Comparison of ENCODE assay signal across 10 cellular contexts in the genomic region with DNA sequence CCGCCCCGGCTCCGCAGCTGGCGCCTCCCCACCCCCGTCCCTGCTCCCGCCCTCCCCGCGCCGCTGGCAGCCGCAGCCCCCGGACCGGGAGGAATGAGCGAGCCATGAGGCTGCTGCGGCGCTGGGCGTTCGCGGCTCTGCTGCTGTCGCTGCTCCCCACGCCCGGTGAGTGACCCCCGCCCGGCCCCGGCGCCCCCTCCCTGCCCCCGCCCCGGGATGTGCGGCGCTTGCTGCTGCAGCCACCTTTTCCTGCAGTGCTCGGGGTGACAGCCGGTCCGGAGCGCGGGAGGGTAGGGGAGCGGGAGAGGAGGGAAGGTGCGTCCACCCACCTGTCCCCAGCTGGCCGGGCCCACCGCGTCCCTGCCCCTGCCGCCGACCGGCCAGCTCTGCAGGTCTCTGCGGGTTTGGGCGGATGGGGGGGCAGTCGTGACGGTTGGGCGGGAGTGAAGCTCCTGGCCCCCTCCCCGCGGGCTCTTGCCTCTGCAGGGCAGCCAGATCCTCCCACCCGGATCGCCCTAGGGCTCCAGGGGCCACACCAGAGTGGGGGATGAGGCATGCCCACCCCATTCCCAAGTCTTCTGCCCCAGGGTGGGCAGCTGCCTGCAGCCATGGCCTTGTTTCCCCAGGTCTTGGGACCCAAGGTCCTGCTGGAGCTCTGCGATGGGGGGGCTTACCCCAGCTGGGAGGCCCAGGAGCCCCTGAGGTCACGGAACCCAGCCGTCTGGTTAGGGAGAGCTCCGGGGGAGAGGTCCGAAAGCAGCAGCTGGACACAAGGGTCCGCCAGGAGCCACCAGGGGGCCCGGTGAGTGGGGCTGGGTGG. TPM values are rescaled to one million over a fixed set of nuclear protein-coding genes. Genes with fewer than 3 reads are reported as not detected.
A peak's percentile ranks its signal among the peaks of the same experiment; 100 is the strongest.
DNase-seq lines count a peak whose midpoint lies in the region; ATAC-seq and TF ChIP-seq lines count a peak whose summit lies in the region.
"Had no signal": no experiment of that assay in that cellular context is flagged by ENCODE, and none has a peak within 500 bp of the region (broad histone marks: within the 10 kb centered on the region; RNA-seq: fewer than 3 reads in every experiment).

No MANE protein-coding gene starts in this region.

- no peaks in the 10 kb centered on the region for H3F3A ChIP-seq in neural cell (ENCODE audit: insufficient read depth, low read length, poor library complexity, severe bottlenecking)

- no peaks in the 10 kb centered on the region for H4K20me1 ChIP-seq in neural cell (ENCODE audit: insufficient read depth)

- no peak for ATAC-seq in HG03280 (IDR thresholded peaks at IDR 0.05; ENCODE audit: unreplicated experiment)

- H2AFZ ChIP-seq in neural cell (ENCODE audit: low read depth, low read length), result peak overlapping the region; percentile 51

- peak overlapping the region; percentile 51 for H3K4me2 ChIP-seq in neural cell (ENCODE audit: low read length)

- POLR2A ChIA-PET in BJ (lab: Charles Lee), result interaction anchor here (0.6 kb wide), 1 partner anchor 10 kb away, joined by 3 read pairs; no protein-coding TSS in a partner anchor

- H3K9me3 ChIP-seq in effector memory CD4-positive, alpha-beta T cell (ENCODE audit: control insufficient read depth, low read length), result no peaks in the 10 kb centered on the region
- no peaks in the 10 kb centered on the region for H3K9me3 ChIP-seq in neural cell (ENCODE audit: low read length)

- no peak for TF ChIP-seq RAD21 in neural cell (conservative IDR thresholded peaks at IDR 0.05)

- no peaks in the 10 kb centered on the region for H3K9me2 ChIP-seq in neural cell (ENCODE audit: insufficient read depth, low read length)

- TF ChIP-seq CTCF in BJ (IDR thresholded peaks at IDR 0.05; ENCODE audit: insufficient read depth, low read depth, low read length) (no peak), LNCaP clone FGC (IDR thresholded peaks at IDR 0.05; ENCODE audit: control insufficient read depth, extremely low read depth, insufficient read depth) (no peak), neural cell (IDR thresholded peaks at IDR 0.05; ENCODE audit: poor library complexity, severe bottlenecking) (no peak)

- no peak for DNase-seq in BJ (ENCODE audit: low read depth)
- no peak for DNase-seq in LNCaP clone FGC (ENCODE audit: low read depth)
- no peak for DNase-seq in effector memory CD4-positive, alpha-beta T cell
- DNase-seq in cerebellar nuclear complex (lab: John Stamatoyannopoulos, UW), result no peak
- no peak for DNase-seq in occipital lobe (lab: John Stamatoyannopoulos, UW)
- DNase-seq in NCI-H2029 (lab: John Stamatoyannopoulos, UW), result no peak
- DNase-seq: cortex of kidney, NCI-H2081 treated with DMSO at 0.1 percent for 48 hours had no signal

- no peaks in the 10 kb centered on the region for H3K79me2 ChIP-seq in neural cell (replicated peaks; ENCODE audit: insufficient read depth, low read length)

- TF ChIP-seq EP300 in neural cell (conservative IDR thresholded peaks at IDR 0.05; ENCODE audit: poor library complexity, severe bottlenecking), result no peak

- H3K4me1 ChIP-seq in effector memory CD4-positive, alpha-beta T cell (ENCODE audit: control insufficient read depth, insufficient read depth, low read length, poor library complexity, severe bottlenecking), result peaks cover 10% of the 10 kb centered on the region

- H3K27me3 ChIP-seq in BJ (ENCODE audit: control insufficient read depth, insufficient read depth, low read length), result peaks cover 13% of the 10 kb centered on the region
- peaks cover 24% of the 10 kb centered on the region for H3K27me3 ChIP-seq in effector memory CD4-positive, alpha-beta T cell (replicated peaks; ENCODE audit: control insufficient read depth, insufficient read depth, low read length, poor library complexity, severe bottlenecking)
- peaks cover 7% of the 10 kb centered on the region for H3K27me3 ChIP-seq in neural cell (ENCODE audit: insufficient read depth, low read depth, low read length)

- peak overlapping the region; percentile 35 for H3K4me3 ChIP-seq in BJ (ENCODE audit: low read depth, low read length)
- H3K4me3 ChIP-seq in LNCaP clone FGC (ENCODE audit: low read depth, low read length), result peak overlapping the region; percentile 53
- H3K4me3 ChIP-seq in effector memory CD4-positive, alpha-beta T cell (ENCODE audit: insufficient read depth, low read depth, low read length, poor library complexity, severe bottlenecking), result peak overlapping the region; percentile 39
- H3K4me3 ChIP-seq in neural cell (ENCODE audit: low read length), result peak overlapping the region; percentile 82

- H3K9ac ChIP-seq in neural cell (ENCODE audit: low read length), result peak overlapping the region; percentile 64

- CTCF ChIA-PET in BJ (lab: Yijun Ruan, JAX), result interaction anchor here (0.5 to 1.2 kb wide), 6 partner anchors 15 to 243 kb away, joined by 3 to 4 read pairs (median 3); no protein-coding TSS in a partner anchor

- H3K36me3 ChIP-seq in BJ (ENCODE audit: control insufficient read depth, insufficient read depth, low read length) (no peaks in the 10 kb centered on the region), neural cell (ENCODE audit: insufficient read depth, low read length) (no peaks in the 10 kb centered on the region)
- H3K36me3 ChIP-seq in effector memory CD4-positive, alpha-beta T cell (ENCODE audit: control insufficient read depth, insufficient read depth, low read length), result no peaks in the 10 kb centered on the region

- no peak overlapping the region for H3K27ac ChIP-seq in effector memory CD4-positive, alpha-beta T cell (ENCODE audit: insufficient read depth, low read length, poor library complexity, severe bottlenecking)
- H3K27ac ChIP-seq in neural cell (ENCODE audit: low read length), result no peak overlapping the region

TF ChIP-seq in neural cell, 6 proteins besides CTCF, POLR2A, EP300 and RAD21:
- TF ChIP-seq TAF1 (IDR thresholded peaks at IDR 0.05; ENCODE audit: low read depth) (no peak), POLR2AphosphoS5 (IDR thresholded peaks at IDR 0.05) (no peak), EZH2 (IDR thresholded peaks at IDR 0.05; ENCODE audit: borderline replicate concordance, insufficient read depth, low read length, poor library complexity, severe bottlenecking) (no peak), SMC3 (conservative IDR thresholded peaks at IDR 0.05; ENCODE audit: poor library complexity) (no peak), MXI1 (conservative IDR thresholded peaks at IDR 0.05; ENCODE audit: poor library complexity, severe bottlenecking) (no peak)
- TF ChIP-seq, protein P1, sequence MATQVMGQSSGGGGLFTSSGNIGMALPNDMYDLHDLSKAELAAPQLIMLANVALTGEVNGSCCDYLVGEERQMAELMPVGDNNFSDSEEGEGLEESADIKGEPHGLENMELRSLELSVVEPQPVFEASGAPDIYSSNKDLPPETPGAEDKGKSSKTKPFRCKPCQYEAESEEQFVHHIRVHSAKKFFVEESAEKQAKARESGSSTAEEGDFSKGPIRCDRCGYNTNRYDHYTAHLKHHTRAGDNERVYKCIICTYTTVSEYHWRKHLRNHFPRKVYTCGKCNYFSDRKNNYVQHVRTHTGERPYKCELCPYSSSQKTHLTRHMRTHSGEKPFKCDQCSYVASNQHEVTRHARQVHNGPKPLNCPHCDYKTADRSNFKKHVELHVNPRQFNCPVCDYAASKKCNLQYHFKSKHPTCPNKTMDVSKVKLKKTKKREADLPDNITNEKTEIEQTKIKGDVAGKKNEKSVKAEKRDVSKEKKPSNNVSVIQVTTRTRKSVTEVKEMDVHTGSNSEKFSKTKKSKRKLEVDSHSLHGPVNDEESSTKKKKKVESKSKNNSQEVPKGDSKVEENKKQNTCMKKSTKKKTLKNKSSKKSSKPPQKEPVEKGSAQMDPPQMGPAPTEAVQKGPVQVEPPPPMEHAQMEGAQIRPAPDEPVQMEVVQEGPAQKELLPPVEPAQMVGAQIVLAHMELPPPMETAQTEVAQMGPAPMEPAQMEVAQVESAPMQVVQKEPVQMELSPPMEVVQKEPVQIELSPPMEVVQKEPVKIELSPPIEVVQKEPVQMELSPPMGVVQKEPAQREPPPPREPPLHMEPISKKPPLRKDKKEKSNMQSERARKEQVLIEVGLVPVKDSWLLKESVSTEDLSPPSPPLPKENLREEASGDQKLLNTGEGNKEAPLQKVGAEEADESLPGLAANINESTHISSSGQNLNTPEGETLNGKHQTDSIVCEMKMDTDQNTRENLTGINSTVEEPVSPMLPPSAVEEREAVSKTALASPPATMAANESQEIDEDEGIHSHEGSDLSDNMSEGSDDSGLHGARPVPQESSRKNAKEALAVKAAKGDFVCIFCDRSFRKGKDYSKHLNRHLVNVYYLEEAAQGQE (IDR thresholded peaks at IDR 0.05; ENCODE audit: borderline replicate concordance), result no peak

RNA-seq across cellular contexts. Expression of a gene that starts 0.5 kb away (rescaled TPM):
- 0.31 TPM in 2 replicates for polyA plus RNA-seq in BJ (2011; rRNA removed)
- 0.05 and 0.52 TPM in 2 replicates for polyA minus RNA-seq in BJ (2011; rRNA and poly(A)+ RNA removed)
- polyA plus RNA-seq in neural cell, result 19.3 and 25.8 TPM in 2 replicates
- 6.1 and 7.6 TPM in 2 replicates for polyA minus RNA-seq in neural cell
- 19.0 TPM for total RNA-seq in occipital lobe

RNA-seq across cellular contexts. Expression of a gene that starts 50.8 kb away (rescaled TPM):
- polyA plus RNA-seq in BJ (2011; rRNA removed) (6.1 and 9.9 TPM in 2 replicates), neural cell (10.7 and 15.2 TPM in 2 replicates)
- 5.6 and 7.4 TPM in 2 replicates for polyA minus RNA-seq in BJ (2011; rRNA and poly(A)+ RNA removed)
- polyA minus RNA-seq in neural cell, result 8.0 and 9.0 TPM in 2 replicates
- total RNA-seq in occipital lobe, result 3.1 TPM

Comparison
In these comparisons a context has a peak if more than half of its experiments do, and no peak if none do; other contexts are left out.
1. RNA of a gene that starts 0.5 kb away (polyA plus RNA-seq): 19.3 to 25.8 TPM in neural cell; 0.31 TPM in BJ; every median in the first group is over 10 times any median in the second.
2. Peak in every context shown above with its lines, with median percentiles within 50 percentile points of each other: H3K4me3 ChIP-seq.